ENCODE assay signal across 8 cellular contexts in genomic region chr11:128031538-128032134, GRCh38.
A peak's percentile ranks its signal among the peaks of the same experiment; 100 is the strongest.
DNase-seq lines count a peak whose midpoint lies in the region; ATAC-seq and TF ChIP-seq lines count a peak whose summit lies in the region.
"Not testable (repeated sequence)": the region's sequence is repeated elsewhere in the genome, so short reads cannot be mapped to it uniquely, and the experiment has no call there.

No MANE protein-coding gene starts in this region.

- peak; percentile 89 to 91 for TF ChIP-seq CTCF in Caco-2 (IDR thresholded peaks at IDR 0.05; ENCODE audit: insufficient read depth in 1 of 2, low read depth in 1 of 2, low read length in 1 of 2, severe bottlenecking in 1 of 2, unreplicated experiment in 1 of 2)
- peak; percentile 78 for TF ChIP-seq CTCF in GM20000 (IDR thresholded peaks at IDR 0.05; ENCODE audit: extremely low read depth, missing control alignments)
- peak; percentile 87 for TF ChIP-seq CTCF in choroid plexus epithelial cell (conservative IDR thresholded peaks at IDR 0.05; ENCODE audit: low read depth, low read length)

- not testable (repeated sequence) for H3K36me3 Mint-ChIP-seq in Caco-2 (ENCODE audit: insufficient read depth, unreplicated experiment)

- not testable (repeated sequence) for H3K4me1 Mint-ChIP-seq in Caco-2 (ENCODE audit: low read depth, unreplicated experiment)

- CTCF ChIA-PET in Caco-2 (lab: Charles Lee): interaction anchor here (1.0 to 2.0 kb wide), 2 partner anchors 126 to 600 kb away, joined by 4 to 7 read pairs; no protein-coding TSS in a partner anchor

- BruUV-seq in Caco-2 (replicated peaks; lab: Mats Ljungman, UMichigan): not testable (repeated sequence)

- not testable (repeated sequence) for H3K4me3 Mint-ChIP-seq in Caco-2 (ENCODE audit: unreplicated experiment)

- POLR2A ChIA-PET in Caco-2 (lab: Charles Lee): not testable (repeated sequence)

- not testable (repeated sequence) for H3K36me3 ChIP-seq in Caco-2 (ENCODE audit: control insufficient read depth, insufficient read depth, low read length)

- intact Hi-C loops in Caco-2 (cut with micrococcal nuclease; ENCODE audit: unreplicated experiment): loop anchor here (1.0 to 5.0 kb wide), 7 partner anchors 127 to 1589 kb away; no protein-coding TSS in a partner anchor

- H3K4me1 ChIP-seq in Caco-2: not testable (repeated sequence)

- H3K4me3 ChIP-seq in Caco-2 (ENCODE audit: low read depth, low read length); choroid plexus epithelial cell (ENCODE audit: low read depth, low read length): not testable (repeated sequence)

- not testable (repeated sequence) for H3K27me3 ChIP-seq in Caco-2 (replicated peaks; ENCODE audit: control insufficient read depth, insufficient read depth, low read length)

- not testable (repeated sequence) for H3K9me3 Mint-ChIP-seq in Caco-2 (ENCODE audit: unreplicated experiment)

- not testable (repeated sequence) for H3K27ac Mint-ChIP-seq in Caco-2 (ENCODE audit: unreplicated experiment)

- not testable (repeated sequence) for H3K9me3 ChIP-seq in Caco-2

- H3K27me3 Mint-ChIP-seq in Caco-2 (ENCODE audit: insufficient read depth, unreplicated experiment): peaks cover 10% of the 10 kb centered on the region

- peak; percentile 83 for ATAC-seq in HG03469 (IDR thresholded peaks at IDR 0.05; ENCODE audit: unreplicated experiment)

- DNase-seq in Caco-2 (peak; percentile 58 to 70), GM20000 (ENCODE audit: low spot score) (peak; percentile 58), NCI-H69 (lab: John Stamatoyannopoulos, UW) (peak; percentile 79), choroid plexus epithelial cell (ENCODE audit: low read depth) (peak; percentile 88), left kidney (ENCODE audit: low read depth, low spot score) (peak; percentile 84)
- peak; percentile 73 for DNase-seq in activated CD4-positive, alpha-beta T cell treated with anti-CD3 and anti-CD28 coated beads for 48 hours
- DNase-seq in stimulated activated CD4-positive, alpha-beta T cell treated with anti-CD3 and anti-CD28 coated beads, TNF-alpha, amount 100 ng/mL, for 4 hours (ENCODE audit: low read depth in 3 of 3): peak in 2 of 3 experiments; percentile 32 to 47
